In the genomic region with DNA sequence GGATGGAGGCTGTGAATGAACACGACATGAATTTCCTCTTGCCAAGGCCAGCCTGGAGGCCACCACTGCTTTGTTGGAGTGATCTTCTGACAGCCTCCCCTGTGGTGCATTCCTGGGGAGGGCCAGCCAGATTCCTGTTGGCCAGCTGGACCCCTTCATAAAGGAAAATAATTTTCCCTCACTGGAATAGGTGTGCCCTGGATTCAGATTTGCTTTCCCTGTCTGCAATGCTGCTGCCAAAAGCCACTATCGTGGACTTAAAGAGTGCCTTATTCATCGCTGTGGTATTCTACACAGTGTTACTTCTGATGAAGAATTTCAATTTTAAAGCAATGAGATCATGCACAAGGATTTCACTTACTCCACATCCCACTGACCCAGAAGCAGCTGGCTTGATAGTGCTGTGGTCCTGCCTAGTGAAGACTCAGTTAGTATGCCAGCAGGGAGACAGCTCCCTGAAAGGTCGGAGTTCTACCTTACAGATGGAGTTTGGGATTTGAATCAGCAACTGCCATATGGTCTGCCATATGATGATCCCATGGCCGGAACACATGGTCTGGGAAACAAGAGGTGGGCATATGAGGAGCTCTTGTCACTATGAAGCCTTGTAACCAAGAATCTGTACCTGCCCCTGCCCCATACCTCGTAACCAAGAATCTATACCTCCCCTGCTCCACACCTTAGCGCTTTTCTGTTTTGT, we compare ENCODE assay signal across 11 cellular contexts.
DNase-seq lines count a peak whose midpoint lies in the region; ATAC-seq, FAIRE-seq and TF ChIP-seq lines count a peak whose summit lies in the region.
"Had no signal": no experiment of that assay in that cellular context is flagged by ENCODE, and none has a peak within 500 bp of the region (broad histone marks: within the 10 kb centered on the region; RNA-seq: fewer than 3 reads in every experiment).

No MANE protein-coding gene starts in this region.

- H3K27me3 ChIP-seq in RWPE2 (ENCODE audit: insufficient read depth, poor library complexity, severe bottlenecking), result no peaks in the 10 kb centered on the region
- H3K27me3 ChIP-seq in skeletal muscle satellite cell (ENCODE audit: control insufficient read depth, insufficient read depth, low read length), result peaks cover 39% of the 10 kb centered on the region
- H3K27me3 ChIP-seq: transverse colon had no signal

- peak; percentile 93 for ATAC-seq in RWPE2 (ENCODE audit: low read depth)
- ATAC-seq in GM19455 (IDR thresholded peaks at IDR 0.05; ENCODE audit: unreplicated experiment), result no peak
- ATAC-seq in left colon, result no peak

- H3K4me1 ChIP-seq in RWPE2 (ENCODE audit: insufficient read depth, poor library complexity, severe bottlenecking) (peaks cover 11% of the 10 kb centered on the region), skeletal muscle satellite cell (ENCODE audit: control insufficient read depth, insufficient read depth, low read length) (peaks cover 21% of the 10 kb centered on the region)

- no peak for TF ChIP-seq CTCF in RWPE2 (IDR thresholded peaks at IDR 0.05; ENCODE audit: poor library complexity, severe bottlenecking)

- peak overlapping the region; percentile 50 for H3K27ac ChIP-seq in RWPE2 (ENCODE audit: poor library complexity, severe bottlenecking)
- H3K27ac ChIP-seq: epithelial cell of prostate had no signal

- H3K9me3 ChIP-seq in RWPE2 (ENCODE audit: severe bottlenecking) (no peaks in the 10 kb centered on the region), skeletal muscle satellite cell (replicated peaks; ENCODE audit: low read length) (no peaks in the 10 kb centered on the region)
- H3K9me3 ChIP-seq: transverse colon had no signal

- peak; percentile 24 for FAIRE-seq in GM18507 (lab: Jason Lieb, UNC)

- intact Hi-C loops in left colon (cut with DNase I, micrococcal nuclease), result no loop called here

- no peak overlapping the region for H3K9ac ChIP-seq in skeletal muscle satellite cell (ENCODE audit: low read depth, low read length)

- no peak overlapping the region for H3K4me3 ChIP-seq in RWPE2 (ENCODE audit: severe bottlenecking)
- H3K4me3 ChIP-seq in skeletal muscle satellite cell (ENCODE audit: low read length), result no peak overlapping the region
- H3K4me3 ChIP-seq: transverse colon had no signal

- H3K36me3 ChIP-seq in RWPE2 (ENCODE audit: low read depth), result no peaks in the 10 kb centered on the region
- H3K36me3 ChIP-seq in skeletal muscle satellite cell (ENCODE audit: insufficient read depth, low read length), result no peaks in the 10 kb centered on the region
- H3K36me3 ChIP-seq: transverse colon had no signal

- H3K4me2 ChIP-seq in skeletal muscle satellite cell (ENCODE audit: low read length), result peak overlapping the region; percentile 24

- no peak for DNase-seq in GM18507 (ENCODE audit: extremely low spot score, insufficient read length, low read depth)
- peak; percentile 52 for DNase-seq in RWPE2 (ENCODE audit: low spot score)
- DNase-seq in fibroblast of peridontal ligament (ENCODE audit: extremely low read depth), result peak; percentile 92
- DNase-seq in SHP77 treated with DMSO at 0.1 percent for 48 hours (lab: John Stamatoyannopoulos, UW), result no peak
- no peak for DNase-seq in activated CD4-positive, CD25-positive, alpha-beta regulatory T cell treated with anti-CD3 and anti-CD28 coated beads, Interleukin-2, amount 50 U/mL, for 72 hours
- no peak for DNase-seq in left colon
- DNase-seq: Karpas-422, transverse colon had no signal

Comparison
In these comparisons a context has a peak if more than half of its experiments do, and no peak if none do; other contexts are left out.
1. DNase-seq: peak in RWPE2 (single experiment) and fibroblast of peridontal ligament (single experiment); none in GM18507 (single experiment), SHP77 treated with DMSO at 0.1 percent for 48 hours (single experiment), activated CD4-positive, CD25-positive, alpha-beta regulatory T cell treated with anti-CD3 and anti-CD28 coated beads, Interleukin-2, amount 50 U/mL, for 72 hours (single experiment) and left colon (0 of 2).